Comparison of ENCODE assay signal across 8 cellular contexts in genomic region chr7:99559276-99559915, GRCh38. TPM values are rescaled to one million over a fixed set of nuclear protein-coding genes. Genes with fewer than 3 reads are reported as not detected.
DNase-seq lines count a peak whose midpoint lies in the region; ATAC-seq and TF ChIP-seq lines count a peak whose summit lies in the region.

No MANE protein-coding gene starts in this region.

- peak; percentile 51 for DNase-seq in ELR (ENCODE audit: low read depth)
- DNase-seq in SJCRH30, result no peak
- no peak for DNase-seq in GM03348 (ENCODE audit: low spot score)
- DNase-seq in cortex of kidney (lab: John Stamatoyannopoulos, UW), result no peak

- peak overlapping the region; percentile 81 for H3K4me2 ChIP-seq in parathyroid adenoma (ENCODE audit: low read length)

- H3K9me3 ChIP-seq in SJCRH30 (replicated peaks) (no peaks in the 10 kb centered on the region), esophagus (ENCODE audit: control insufficient read depth in 2 of 2, insufficient read depth in 1 of 2, low read depth in 1 of 2, low read length in 1 of 2) (no peaks in the 10 kb centered on the region), parathyroid adenoma (ENCODE audit: control insufficient read depth, low read length) (no peaks in the 10 kb centered on the region)

- ATAC-seq in GM21529 (IDR thresholded peaks at IDR 0.05; ENCODE audit: unreplicated experiment) (no peak), HG02973 (IDR thresholded peaks at IDR 0.05; ENCODE audit: unreplicated experiment) (no peak)

- peak overlapping the region; percentile 98 for H2AFZ ChIP-seq in parathyroid adenoma

- no peak for TF ChIP-seq CTCF in parathyroid adenoma (IDR thresholded peaks at IDR 0.05)

- H3K9ac ChIP-seq in parathyroid adenoma, result peak overlapping the region; percentile 100

- peak overlapping the region; percentile 89 for H3K4me3 ChIP-seq in SJCRH30
- peak overlapping the region; percentile 94 for H3K4me3 ChIP-seq in esophagus (ENCODE audit: low read depth in 1 of 2, low read length in 2 of 2)
- H3K4me3 ChIP-seq in parathyroid adenoma (ENCODE audit: low read depth, low read length), result peak overlapping the region; percentile 89

- H3K36me3 ChIP-seq in SJCRH30 (peaks cover 43% of the 10 kb centered on the region), esophagus (ENCODE audit: control insufficient read depth in 2 of 2, insufficient read depth in 2 of 2, low read length in 1 of 2) (peaks cover 12 to 20% of the 10 kb centered on the region in 2 donors), parathyroid adenoma (ENCODE audit: control insufficient read depth, insufficient read depth, low read length) (no peaks in the 10 kb centered on the region)

- WGBS in esophagus, 2 donors, result 24% methylated on average over 24 of the region's 24 CpGs

- peaks cover 24% of the 10 kb centered on the region for H3K4me1 ChIP-seq in SJCRH30
- H3K4me1 ChIP-seq in esophagus (ENCODE audit: control insufficient read depth in 2 of 2, insufficient read depth in 2 of 2, low read length in 1 of 2), result peaks cover 0 to 14% of the 10 kb centered on the region in 2 donors
- peaks cover 9% of the 10 kb centered on the region for H3K4me1 ChIP-seq in parathyroid adenoma

- H3K27me3 ChIP-seq in SJCRH30 (no peaks in the 10 kb centered on the region), esophagus (ENCODE audit: control insufficient read depth in 1 of 2, insufficient read depth in 2 of 2, low read length in 2 of 2) (no peaks in the 10 kb centered on the region), parathyroid adenoma (ENCODE audit: control insufficient read depth, insufficient read depth, low read length) (no peaks in the 10 kb centered on the region)

- peak overlapping the region; percentile 84 for H3K27ac ChIP-seq in SJCRH30
- peak overlapping the region; percentile 98 to 99 for H3K27ac ChIP-seq in esophagus (ENCODE audit: low read depth in 2 of 2, low read length in 1 of 2)
- H3K27ac ChIP-seq in parathyroid adenoma, result peak overlapping the region; percentile 99

- peaks cover 50% of the 10 kb centered on the region for H3K79me2 ChIP-seq in parathyroid adenoma

RNA-seq across cellular contexts. Expression of gene ZNF655, which starts 1.0 kb away (rescaled TPM):
- total RNA-seq in SJCRH30 (2014; rRNA removed; shearing (Covaris generic)), result 64.3 and 79.9 TPM in 2 replicates
- polyA plus RNA-seq in esophagus, result 10 to 100 TPM; 56.9 to 80.5 TPM

RNA-seq across cellular contexts. Expression of gene FAM200A, which starts 7.5 kb away (rescaled TPM):
- total RNA-seq in SJCRH30 (2014; rRNA removed; shearing (Covaris generic)), result 13.9 and 15.0 TPM in 2 replicates
- polyA plus RNA-seq in esophagus, result 1 to 10 TPM; 2.8 to 3.8 TPM

RNA-seq across cellular contexts. Expression of gene TMEM225B, which starts 38.7 kb away (rescaled TPM):
- total RNA-seq in SJCRH30 (2014; rRNA removed; shearing (Covaris generic)), result 0.32 and 0.61 TPM in 2 replicates
- polyA plus RNA-seq in esophagus, result under 1 TPM; 0.66 to 0.96 TPM

RNA-seq across cellular contexts. Expression of gene ZKSCAN5, which starts 54.9 kb away (rescaled TPM):
- 18.9 and 19.5 TPM in 2 replicates for total RNA-seq in SJCRH30 (2014; rRNA removed; shearing (Covaris generic))
- 1 to 10 TPM; 2.2 to 2.5 TPM for polyA plus RNA-seq in esophagus

RNA-seq across cellular contexts. Expression of gene ZSCAN25, which starts 57.4 kb away (rescaled TPM):
- total RNA-seq in SJCRH30 (2014; rRNA removed; shearing (Covaris generic)), result 21.2 and 22.0 TPM in 2 replicates
- polyA plus RNA-seq in esophagus, result 1 to 10 TPM; 4.4 to 4.5 TPM
